ENCODE assay signal across 27 cellular contexts in the genomic region with DNA sequence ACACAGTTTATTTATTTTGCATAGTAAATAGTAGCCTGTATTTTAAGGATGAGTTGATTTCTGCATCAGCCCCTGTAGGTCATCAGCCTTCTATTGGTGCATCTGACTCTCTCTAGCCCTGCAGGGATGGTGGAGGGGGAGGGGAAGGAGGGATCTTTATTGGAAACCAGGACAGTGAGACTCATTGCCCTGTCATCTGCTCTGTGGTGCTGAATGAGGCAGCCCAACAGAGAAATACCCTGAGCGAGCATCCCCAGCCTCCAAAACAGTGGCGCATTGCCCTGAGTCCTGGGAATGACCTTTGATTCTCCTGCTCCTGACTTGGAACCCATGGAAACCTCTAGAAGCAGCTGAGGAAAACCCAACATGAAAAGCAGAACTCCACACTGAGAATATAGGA. TPM values are rescaled to one million over a fixed set of nuclear protein-coding genes. Genes with fewer than 3 reads are reported as not detected.
"Had no signal": no experiment of that assay in that cellular context is flagged by ENCODE, and none has a peak within 500 bp of the region (broad histone marks: within the 10 kb centered on the region; RNA-seq: fewer than 3 reads in every experiment).

No MANE protein-coding gene starts in this region.

- H3K79me2 ChIP-seq: hepatocyte had no signal

- H3K27ac Mint-ChIP-seq: dendritic cell treated with granulocyte-macrophage colony-stimulating factor and Interleukin-4, amounts not matched to agents 40 ng/mL and 50 ng/mL, for 4 days; endodermal cell; mesothelial cell of epicardium; nephron; type B pancreatic cell had no signal

- H3K9me3 Mint-ChIP-seq: dendritic cell treated with granulocyte-macrophage colony-stimulating factor and Interleukin-4, amounts not matched to agents 40 ng/mL and 50 ng/mL, for 4 days; endodermal cell; mesothelial cell of epicardium; nephron; type B pancreatic cell had no signal

- H3K9me3 ChIP-seq: prostate gland, suprapubic skin, thyroid gland, uterus had no signal

- H2AFZ ChIP-seq: hepatocyte, parathyroid adenoma had no signal

- ATAC-seq: foreskin keratinocyte, left colon, left ventricle myocardium superior had no signal

- H3K4me1 ChIP-seq: foreskin keratinocyte, prostate gland had no signal

- H3K4me3 ChIP-seq: hepatocyte, prostate gland, suprapubic skin, thyroid gland, uterus had no signal

- H3K4me2 ChIP-seq: hepatocyte had no signal

- H3K27ac ChIP-seq: foreskin keratinocyte, hepatocyte, parathyroid adenoma, prostate gland, suprapubic skin, thyroid gland, uterus had no signal

- H3K36me3 Mint-ChIP-seq: mesothelial cell of epicardium, type B pancreatic cell had no signal

- H3K9ac ChIP-seq: parathyroid adenoma had no signal

- H3K4me1 Mint-ChIP-seq: nephron had no signal

- FAIRE-seq: colon, endothelial cell of umbilical vein, small intestine had no signal

- H3K27me3 ChIP-seq: thyroid gland, uterus had no signal

- H3K4me3 Mint-ChIP-seq: dendritic cell treated with granulocyte-macrophage colony-stimulating factor and Interleukin-4, amounts not matched to agents 40 ng/mL and 50 ng/mL, for 4 days; endodermal cell; mesothelial cell of epicardium; nephron; type B pancreatic cell had no signal

- DNase-seq: effector CD4-positive, alpha-beta T cell; endodermal cell; erythroblast; foreskin keratinocyte; left colon; left ventricle myocardium superior; occipital lobe; small intestine; stimulated activated CD4-positive, alpha-beta T cell treated with anti-CD3 and anti-CD28 coated beads, Interleukin-12 subunit alpha, Interleukin-12 subunit beta, amount 100 ng/mL, for 4 hours; stimulated activated CD4-positive, alpha-beta T cell treated with anti-CD3 and anti-CD28 coated beads, Interleukin-2, amount 100 ng/mL, for 48 hours; stimulated activated naive CD4-positive, alpha-beta T cell treated with Interleukin-2 at 50 U/mL for 16 hours; thyroid gland; uterus had no signal

- H3K36me3 ChIP-seq: prostate gland, suprapubic skin, thyroid gland, uterus had no signal

RNA-seq across cellular contexts. Expression of gene STH, which starts 45.5 kb away (rescaled TPM):
- total RNA-seq: endodermal cell, endothelial cell of umbilical vein, foreskin keratinocyte, hepatocyte, kidney epithelial cell, left colon, left ventricle myocardium superior, lung microvascular endothelial cell, mesothelial cell of epicardium, mucosa of gallbladder, myocyte, prostate gland, suprapubic skin, thyroid gland, uterus had no signal
